Comparison of ENCODE assay signal across 28 cellular contexts in the genomic region with DNA sequence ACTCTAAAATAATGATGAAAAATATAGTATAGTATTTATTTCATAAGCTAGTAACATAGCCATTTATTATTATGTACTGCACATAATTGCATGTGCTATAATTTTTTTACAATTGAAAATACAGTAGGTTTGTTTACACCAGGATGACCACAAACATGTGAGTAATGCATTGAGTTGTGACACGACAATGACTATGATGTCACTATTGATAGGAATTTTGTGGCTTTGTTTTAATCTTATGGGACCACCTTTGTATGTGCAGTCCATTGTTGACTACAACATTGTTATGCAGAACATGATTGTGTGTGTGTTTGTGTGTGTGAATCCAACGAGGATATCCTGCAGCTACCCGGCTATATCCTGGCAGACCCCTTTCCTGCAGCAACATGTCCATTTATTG.
"Had no signal": no experiment of that assay in that cellular context is flagged by ENCODE, and none has a peak within 500 bp of the region (broad histone marks: within the 10 kb centered on the region; RNA-seq: fewer than 3 reads in every experiment).

No MANE protein-coding gene starts in this region.

- H3K27ac Mint-ChIP-seq: activated CD8-positive, alpha-beta T cell treated with anti-CD3 and anti-CD28 coated beads for 36 hours; activated naive CD8-positive, alpha-beta T cell; activated T-helper 17 cell treated with anti-CD3 and anti-CD28 coated beads, Interleukin-2, amount 50 U/mL, for 72 hours; brain; T-helper 17 cell had no signal

- H3K27ac ChIP-seq: breast epithelium, cardiac muscle cell, colonic mucosa had no signal

- H3K36me3 Mint-ChIP-seq: activated naive CD8-positive, alpha-beta T cell; brain had no signal

- H3K4me3 Mint-ChIP-seq: activated CD8-positive, alpha-beta T cell treated with anti-CD3 and anti-CD28 coated beads for 36 hours; activated naive CD8-positive, alpha-beta T cell; activated T-cell treated with anti-CD3 and anti-CD28 coated beads, Interleukin-2, amount 50 U/mL, for 4 hours; activated T-helper 17 cell treated with anti-CD3 and anti-CD28 coated beads, Interleukin-2, amount 50 U/mL, for 72 hours; brain; T-helper 17 cell had no signal

- H3K4me1 ChIP-seq: breast epithelium, colonic mucosa had no signal

- H3K9me3 ChIP-seq: breast epithelium, colonic mucosa had no signal

- DNase-seq: activated CD4-positive, alpha-beta T cell treated with anti-CD3 and anti-CD28 coated beads for 4 hours; activated CD4-positive, alpha-beta T cell treated with anti-CD3 and anti-CD28 coated beads, Interleukin-2, amount 50 U/mL, for 1 hour; activated CD4-positive, alpha-beta T cell treated with anti-CD3 and anti-CD28 coated beads, Interleukin-2, amount 50 U/mL, for 48 hours; activated CD4-positive, CD25-positive, alpha-beta regulatory T cell; activated CD4-positive, CD25-positive, alpha-beta regulatory T cell treated with anti-CD3 and anti-CD28 coated beads, Interleukin-2, amount 50 U/mL, for 72 hours; activated CD8-positive, alpha-beta memory T cell treated with anti-CD3 and anti-CD28 coated beads for 24 hours; activated CD8-positive, alpha-beta T cell treated with anti-CD3 and anti-CD28 coated beads for 36 hours; activated effector memory CD4-positive, alpha-beta T cell treated with Interleukin-2 at 50 U/mL for 16 hours; activated gamma-delta T cell treated with Interleukin-2 at 50 U/mL for 16 hours; activated naive CD4-positive, alpha-beta T cell treated with anti-CD3 and anti-CD28 coated beads, Interleukin-2, amount 50 U/mL, for 16 hours; activated naive CD4-positive, alpha-beta T cell treated with Interleukin-2 at 50 U/mL for 16 hours; activated T-cell treated with anti-CD3 and anti-CD28 coated beads, Interleukin-2, amount 50 U/mL, for 4 hours; amygdala; aorta; central memory CD4-positive, alpha-beta T cell; cerebellar nuclear complex; colonic mucosa; effector CD8-positive, alpha-beta T cell; foreskin fibroblast; head of caudate nucleus; T-helper 1 cell; T-helper 17 cell had no signal

- H3K36me3 ChIP-seq: breast epithelium, cardiac muscle cell, colonic mucosa had no signal

- H3K9me3 Mint-ChIP-seq: activated CD8-positive, alpha-beta T cell treated with anti-CD3 and anti-CD28 coated beads for 36 hours; activated T-cell treated with anti-CD3 and anti-CD28 coated beads, Interleukin-2, amount 50 U/mL, for 4 hours; activated T-helper 17 cell treated with anti-CD3 and anti-CD28 coated beads, Interleukin-2, amount 50 U/mL, for 72 hours; brain had no signal

- H3K27me3 ChIP-seq: breast epithelium, cardiac muscle cell, colonic mucosa had no signal

- H3K4me3 ChIP-seq: breast epithelium, cardiac muscle cell, colonic mucosa had no signal

- ATAC-seq: activated CD8-positive, alpha-beta T cell treated with anti-CD3 and anti-CD28 coated beads for 36 hours; activated T-cell treated with anti-CD3 and anti-CD28 coated beads, Interleukin-2, amount 50 U/mL, for 4 hours; activated T-helper 17 cell treated with anti-CD3 and anti-CD28 coated beads, Interleukin-2, amount 50 U/mL, for 72 hours; esophagus mucosa; T-helper 17 cell had no signal
